In the genomic region with DNA sequence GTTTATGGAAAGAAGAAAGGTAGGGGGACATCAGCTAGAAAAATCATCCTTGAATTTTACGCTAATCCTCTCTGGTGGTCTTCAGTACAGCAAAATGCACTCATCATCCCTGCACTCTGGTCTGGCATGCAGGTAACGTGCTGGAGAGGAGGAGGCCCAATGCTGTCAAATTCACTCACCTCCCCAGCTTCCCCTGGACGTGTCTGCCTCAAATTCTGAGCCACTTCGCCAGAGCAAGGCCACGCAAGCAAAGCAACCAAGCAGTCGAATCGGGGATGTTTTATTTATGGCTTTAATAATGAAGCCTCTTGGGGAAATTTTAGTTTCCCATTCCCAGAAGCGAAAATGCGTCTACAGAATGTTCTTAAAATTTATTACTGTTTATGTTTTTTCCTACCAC, we compare ENCODE assay signal across 20 cellular contexts.
DNase-seq lines count a peak whose midpoint lies in the region; ATAC-seq, FAIRE-seq and TF ChIP-seq lines count a peak whose summit lies in the region.
"Had no signal": no experiment of that assay in that cellular context is flagged by ENCODE, and none has a peak within 500 bp of the region (broad histone marks: within the 10 kb centered on the region; RNA-seq: fewer than 3 reads in every experiment).

No MANE protein-coding gene starts in this region.

- TF ChIP-seq RAD21 in HepG2 (CRISPR knock-in tag; IDR thresholded peaks at IDR 0.05) = no peak

- H4K20me1 ChIP-seq in smooth muscle cell (ENCODE audit: low read depth) (no peaks in the 10 kb centered on the region), HepG2 (ENCODE audit: insufficient read depth, low read length) (no peaks in the 10 kb centered on the region)

- TF ChIP-seq EP300 in HepG2 (IDR thresholded peaks at IDR 0.05; ENCODE audit: low read depth in 2 of 2, low read length in 2 of 2) (no peak), HepG2 (CRISPR knock-in tag; IDR thresholded peaks at IDR 0.05; ENCODE audit: borderline replicate concordance) (no peak)

- ATAC-seq in HepG2 = no peak
- ATAC-seq: foreskin keratinocyte had no signal

- H3K36me3 ChIP-seq in smooth muscle cell (ENCODE audit: low read depth) (no peaks in the 10 kb centered on the region), HepG2 (replicated peaks in 1 of 2; ENCODE audit: control insufficient read depth in 1 of 2, insufficient read depth in 2 of 2, low read length in 2 of 2) (no peaks in the 10 kb centered on the region), prostate gland (no peaks in the 10 kb centered on the region)
- H3K36me3 ChIP-seq: colonic mucosa, pancreas had no signal

- BruUV-seq in HepG2 (replicated peaks; lab: Mats Ljungman, UMichigan) = no TSS peak

- H3K4me3 ChIP-seq in smooth muscle cell (no peak overlapping the region), HepG2 (replicated peaks in 1 of 3; ENCODE audit: insufficient read depth in 1 of 3, low read depth in 2 of 3, low read length in 3 of 3) (no peak overlapping the region), prostate gland (no peak overlapping the region)
- H3K4me3 ChIP-seq: colonic mucosa, left lung, pancreas had no signal

- DNase-seq in DMS79 treated with DMSO at 0.1 percent for 48 hours (lab: John Stamatoyannopoulos, UW) (peak; percentile 2), DMS79 (lab: John Stamatoyannopoulos, UW) (no peak), left kidney (ENCODE audit: low read depth, low spot score) (peak; percentile 54), smooth muscle cell (lab: John Stamatoyannopoulos, UW; ENCODE audit: unreplicated experiment) (no peak), GM03348 (ENCODE audit: low spot score) (no peak), HepG2 (ENCODE audit: low spot score) (no peak), prostate gland (ENCODE audit: low spot score) (no peak)
- DNase-seq: activated CD4-positive, alpha-beta T cell treated with anti-CD3 and anti-CD28 coated beads, Interleukin-2, amount 50 U/mL, for 48 hours; activated T-cell treated with anti-CD3 and anti-CD28 coated beads for 4 hours; amygdala; colonic mucosa; foreskin keratinocyte; left lung; NCI-H1417 treated with DMSO at 0.1 percent for 48 hours; small intestine; stimulated activated CD4-positive, alpha-beta T cell treated with anti-CD3 and anti-CD28 coated beads, Interleukin-4, amount 100 ng/mL, for 4 hours; T-helper 2 cell had no signal

- POLR2A ChIA-PET in HepG2 (lab: Yijun Ruan, JAX) = interaction anchor here (0.9 kb wide), 2 partner anchors 24 to 33 kb away, joined by 3 to 4 read pairs; no protein-coding TSS in a partner anchor

- intact Hi-C loops in HepG2 (cut with micrococcal nuclease; ENCODE audit: unreplicated experiment) (no loop called here), prostate gland (cut with DNase I) (no loop called here)

- H3K4me1 ChIP-seq in smooth muscle cell (ENCODE audit: low read depth) (no peaks in the 10 kb centered on the region), HepG2 (ENCODE audit: insufficient read depth, low read length) (peaks cover 47% of the 10 kb centered on the region), prostate gland (replicated peaks) (peaks cover 3% of the 10 kb centered on the region)
- H3K4me1 ChIP-seq: colonic mucosa, foreskin keratinocyte, left lung had no signal

- H3K27ac ChIP-seq in angular gyrus (ENCODE audit: low read depth, low read length) = peak overlapping the region; percentile 4
- H3K27ac ChIP-seq in smooth muscle cell (ENCODE audit: low read depth) = no peak overlapping the region
- H3K27ac ChIP-seq in HepG2 (ENCODE audit: extremely low read length, insufficient read depth, low read length) = no peak overlapping the region
- H3K27ac ChIP-seq in prostate gland = peak overlapping the region in 1 of 2 donors; percentile 5
- H3K27ac ChIP-seq: colonic mucosa, foreskin keratinocyte, left lung had no signal

- H3K9me3 ChIP-seq in smooth muscle cell (replicated peaks; ENCODE audit: low read depth) = no peaks in the 10 kb centered on the region
- peaks cover 10% of the 10 kb centered on the region for H3K9me3 ChIP-seq in HepG2 (ENCODE audit: low read length)
- H3K9me3 ChIP-seq in prostate gland = no peaks in the 10 kb centered on the region
- H3K9me3 ChIP-seq: colonic mucosa, pancreas had no signal

- FAIRE-seq in HepG2 (lab: Jason Lieb, UNC) = no peak
- FAIRE-seq: GM12892, pancreas, small intestine had no signal

- H3F3A ChIP-seq in smooth muscle cell (ENCODE audit: low read depth) = no peaks in the 10 kb centered on the region

- no peaks in the 10 kb centered on the region for H3K27me3 ChIP-seq in smooth muscle cell (ENCODE audit: low read depth)
- no peaks in the 10 kb centered on the region; a peak in 1 of 5 replicates for H3K27me3 ChIP-seq in HepG2 (ENCODE audit: control insufficient read depth in 1 of 2, insufficient read depth in 2 of 2, low read length in 2 of 2)
- no peaks in the 10 kb centered on the region for H3K27me3 ChIP-seq in prostate gland (replicated peaks; ENCODE audit: insufficient read depth)
- H3K27me3 ChIP-seq: colonic mucosa, foreskin keratinocyte, left lung, pancreas had no signal

- H2AFZ ChIP-seq in smooth muscle cell (ENCODE audit: low read depth) (no peak overlapping the region), HepG2 (ENCODE audit: low read length) (no peak overlapping the region)

- TF ChIP-seq POLR2A in HepG2 (IDR thresholded peaks at IDR 0.05; ENCODE audit: insufficient read depth in 1 of 2, low read depth in 2 of 2, low read length in 2 of 2) (no peak), prostate gland (IDR thresholded peaks at IDR 0.05) (no peak)

- in situ Hi-C loops in HepG2 (cut with HindIII; ENCODE audit: extremely low pct_ligation_motif_present, low pct_unique_long_range_greater_than_20kb) = no loop called here

- WGBS in smooth muscle cell (ENCODE audit: low lambda C conversion rate) = 91% methylated on average over 9 of the region's 9 CpGs
- 80% methylated on average over 9 of the region's 9 CpGs for WGBS in HepG2 (ENCODE audit: low lambda C conversion rate)
- WGBS in prostate gland = 48% methylated on average over 9 of the region's 9 CpGs

- peak overlapping the region; percentile 9 for H3K4me2 ChIP-seq in smooth muscle cell
- H3K4me2 ChIP-seq in HepG2 (ENCODE audit: low read depth, low read length) = no peak overlapping the region

- CTCF ChIA-PET in HepG2 (lab: Yijun Ruan, JAX; ENCODE audit: low intra/inter-chr PET ratio, low total read pairs) = no interaction called here

- H3K9ac ChIP-seq in smooth muscle cell (ENCODE audit: low read depth) (no peak overlapping the region), HepG2 (ENCODE audit: insufficient read depth, low read depth, low read length) (no peak overlapping the region)

- TF ChIP-seq CTCF in smooth muscle cell (IDR thresholded peaks at IDR 0.05; ENCODE audit: borderline replicate concordance, insufficient read depth, poor library complexity, severe bottlenecking) (no peak), HepG2 (CRISPR knock-in tag; IDR thresholded peaks at IDR 0.05) (no peak), prostate gland (IDR thresholded peaks at IDR 0.05) (no peak)

- no peaks in the 10 kb centered on the region for H3K79me2 ChIP-seq in smooth muscle cell (ENCODE audit: low read depth)
- H3K79me2 ChIP-seq in HepG2 (ENCODE audit: insufficient read depth, low read length) = no peaks in the 10 kb centered on the region

TF ChIP-seq in HepG2, 621 proteins besides CTCF, POLR2A, EP300 and RAD21:
- no peak for TF ChIP-seq RXRA (CRISPR knock-in tag; IDR thresholded peaks at IDR 0.05)
- TF ChIP-seq PHF20 (CRISPR knock-in tag; IDR thresholded peaks at IDR 0.05) = no peak

Comparison
In these comparisons a context has a peak if more than half of its experiments do, and no peak if none do; other contexts are left out.
1. DNase-seq: peak in DMS79 treated with DMSO at 0.1 percent for 48 hours (single experiment) and left kidney (single experiment); none in DMS79 (single experiment), smooth muscle cell (single experiment), GM03348 (single experiment), HepG2 (single experiment) and prostate gland (single experiment).